ENCODE assay signal across 8 cellular contexts in genomic region chr7:6106140-6106904, GRCh38. TPM values are rescaled to one million over a fixed set of nuclear protein-coding genes. Genes with fewer than 3 reads are reported as not detected.
DNase-seq lines count a peak whose midpoint lies in the region; ATAC-seq, FAIRE-seq and TF ChIP-seq lines count a peak whose summit lies in the region.

No MANE protein-coding gene starts in this region.

- peak overlapping the region; percentile 78 for H3K4me3 ChIP-seq in AG04450 (ENCODE audit: low read depth, low read length)

- peak overlapping the region; percentile 89 to 95 for H3K4me3 Mint-ChIP-seq in stimulated activated naive B cell treated with anti-CD40 and anti-IgM and Interleukin-4, amounts not matched to agents 10 μg/mL and 1 μg/mL and 100 μg/mL, for 72 hours

- POLR2A ChIA-PET in AG04450 (lab: Yijun Ruan, JAX): interaction anchor here (0.6 kb wide), 1 partner anchor 53 kb away, joined by 4 read pairs; no protein-coding TSS in a partner anchor

- no peaks in the 10 kb centered on the region for H3K27me3 Mint-ChIP-seq in stimulated activated naive B cell treated with anti-CD40 and anti-IgM and Interleukin-4, amounts not matched to agents 10 μg/mL and 1 μg/mL and 100 μg/mL, for 72 hours

- H3K27me3 ChIP-seq in AG04450 (ENCODE audit: control insufficient read depth, insufficient read depth, low read length): no peaks in the 10 kb centered on the region

- peaks cover 24 to 45% of the 10 kb centered on the region in 2 donors for H3K4me1 Mint-ChIP-seq in stimulated activated naive B cell treated with anti-CD40 and anti-IgM and Interleukin-4, amounts not matched to agents 10 μg/mL and 1 μg/mL and 100 μg/mL, for 72 hours

- no peak for DNase-seq in AG04450 (ENCODE audit: low read depth, low spot score)
- no peak for DNase-seq in GM19239 (ENCODE audit: insufficient read length, low spot score)
- peak; percentile 49 for DNase-seq in astrocyte of the hippocampus (ENCODE audit: low read depth, low spot score)
- peak; percentile 17 for DNase-seq in left kidney (ENCODE audit: low read depth, low spot score)
- no peak for DNase-seq in stimulated activated naive B cell treated with anti-CD40 and anti-IgM and Interleukin-4, amounts not matched to agents 10 μg/mL and 1 μg/mL and 100 μg/mL, for 72 hours
- no peak for DNase-seq in NCI-H1436 treated with DMSO at 0.1 percent for 48 hours (lab: John Stamatoyannopoulos, UW)

- CTCF ChIA-PET in AG04450 (lab: Charles Lee): interaction anchor here (0.6 to 2.2 kb wide), 5 partner anchors 49 to 109 kb away, joined by 3 to 23 read pairs (median 4); no protein-coding TSS in a partner anchor

- peaks cover 14 to 17% of the 10 kb centered on the region in 2 donors for H3K36me3 Mint-ChIP-seq in stimulated activated naive B cell treated with anti-CD40 and anti-IgM and Interleukin-4, amounts not matched to agents 10 μg/mL and 1 μg/mL and 100 μg/mL, for 72 hours

- no peak overlapping the region for H3K27ac ChIP-seq in AG04450 (ENCODE audit: low read depth, low read length)

- peak; percentile 51 for FAIRE-seq in GM19239 (lab: Jason Lieb, UNC)

- H3K9me3 Mint-ChIP-seq in stimulated activated naive B cell treated with anti-CD40 and anti-IgM and Interleukin-4, amounts not matched to agents 10 μg/mL and 1 μg/mL and 100 μg/mL, for 72 hours: no peaks in the 10 kb centered on the region

- peak; percentile 36; the same call in 1 of the 2 replicates for TF ChIP-seq POLR2A in Raji (IDR thresholded peaks at IDR 0.05; ENCODE audit: insufficient read depth, low read depth, low read length)

- H3K27ac Mint-ChIP-seq in stimulated activated naive B cell treated with anti-CD40 and anti-IgM and Interleukin-4, amounts not matched to agents 10 μg/mL and 1 μg/mL and 100 μg/mL, for 72 hours: peak overlapping the region; percentile 91

- TF ChIP-seq CTCF in AG04450 (IDR thresholded peaks at IDR 0.05; ENCODE audit: low read depth, low read length): peak; percentile 13; the same call in 1 of the 2 replicates

- H3K9me3 ChIP-seq in AG04450 (ENCODE audit: control insufficient read depth, insufficient read depth, low read length): no peaks in the 10 kb centered on the region; the same call in 1 of the 2 replicates

- no peak for ATAC-seq in stimulated activated naive B cell treated with anti-CD40 and anti-IgM and Interleukin-4, amounts not matched to agents 10 μg/mL and 1 μg/mL and 100 μg/mL, for 72 hours (replicated peaks)
- ATAC-seq in activated CD4-positive, CD25-positive, alpha-beta regulatory T cell treated with anti-CD3 and anti-CD28 coated beads, Interleukin-2, amount 50 U/mL, for 24 hours: no peak

RNA-seq across cellular contexts. Expression of gene USP42, which starts 1.6 kb away (rescaled TPM):
- polyA plus RNA-seq in AG04450 (2011; rRNA removed): 3.5 and 3.9 TPM in 2 replicates
- 4.7 and 6.6 TPM in 2 replicates for polyA minus RNA-seq in AG04450 (2011; rRNA and poly(A)+ RNA removed)

RNA-seq across cellular contexts. Expression of gene EIF2AK1, which starts 47.3 kb away (rescaled TPM):
- polyA plus RNA-seq in AG04450 (2011; rRNA removed): 77.2 and 98.7 TPM in 2 replicates
- 65.7 and 79.6 TPM in 2 replicates for polyA minus RNA-seq in AG04450 (2011; rRNA and poly(A)+ RNA removed)

Comparison
In these comparisons a context has a peak if more than half of its experiments do, and no peak if none do; other contexts are left out.
1. DNase-seq: peak in astrocyte of the hippocampus (single experiment) and left kidney (single experiment); none in AG04450 (single experiment), GM19239 (single experiment), stimulated activated naive B cell treated with anti-CD40 and anti-IgM and Interleukin-4, amounts not matched to agents 10 μg/mL and 1 μg/mL and 100 μg/mL, for 72 hours (single experiment) and NCI-H1436 treated with DMSO at 0.1 percent for 48 hours (single experiment).